In the genomic region with DNA sequence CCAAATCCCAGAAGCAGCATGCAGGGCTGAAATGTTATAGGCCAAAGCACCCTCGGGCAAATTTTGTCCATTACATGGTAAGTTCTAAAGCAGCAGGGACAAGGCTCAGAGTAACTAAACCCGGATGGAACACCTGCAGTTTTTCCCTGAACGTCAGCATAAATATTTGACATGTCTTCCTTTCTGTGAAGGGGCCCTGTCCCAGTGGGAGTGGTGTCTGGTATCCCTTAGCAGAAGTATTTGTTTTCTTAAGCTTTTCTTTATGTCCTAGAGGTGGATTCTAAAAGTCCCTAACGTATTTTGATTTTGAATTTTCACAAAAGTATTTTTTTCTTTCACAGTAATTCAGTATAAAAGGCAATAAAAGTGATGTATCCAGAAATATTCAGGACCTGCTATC, we compare ENCODE assay signal across 21 cellular contexts.
"Had no signal": no experiment of that assay in that cellular context is flagged by ENCODE, and none has a peak within 500 bp of the region (broad histone marks: within the 10 kb centered on the region; RNA-seq: fewer than 3 reads in every experiment).

No MANE protein-coding gene starts in this region.

- H3K27ac Mint-ChIP-seq: memory B cell; mesothelial cell of epicardium; natural killer cell treated with Interleukin-12 subunit alpha and Interleukin-12 subunit beta and Interleukin-15 and Interleukin-18, amount 100 ng/mL, for 72 hours; stimulated activated effector memory CD8-positive, alpha-beta T cell treated with anti-CD3 and anti-CD28 coated beads, Interleukin-12 subunit alpha, Interleukin-12 subunit beta, amount 100 ng/mL, for 72 hours; type B pancreatic cell had no signal

- H3K36me3 Mint-ChIP-seq: memory B cell; mesothelial cell of epicardium; natural killer cell treated with Interleukin-12 subunit alpha and Interleukin-12 subunit beta and Interleukin-15 and Interleukin-18, amount 100 ng/mL, for 72 hours; stimulated activated effector memory CD8-positive, alpha-beta T cell treated with anti-CD3 and anti-CD28 coated beads, Interleukin-12 subunit alpha, Interleukin-12 subunit beta, amount 100 ng/mL, for 72 hours; type B pancreatic cell had no signal

- H3K9me3 ChIP-seq: gastroesophageal sphincter, left ventricle myocardium inferior, lower lobe of right lung, psoas muscle, right lobe of liver, suprapubic skin, thyroid gland had no signal

- H3K9me3 Mint-ChIP-seq: natural killer cell treated with Interleukin-12 subunit alpha and Interleukin-12 subunit beta and Interleukin-15 and Interleukin-18, amount 100 ng/mL, for 72 hours; type B pancreatic cell had no signal

- H3K27ac ChIP-seq: gastroesophageal sphincter, left ventricle myocardium inferior, lower lobe of right lung, psoas muscle, right lobe of liver, suprapubic skin, thyroid gland had no signal

- ATAC-seq: esophagus mucosa; gastroesophageal sphincter; lower lobe of right lung; natural killer cell treated with Interleukin-12 subunit alpha and Interleukin-12 subunit beta and Interleukin-15 and Interleukin-18, amount 100 ng/mL, for 72 hours; psoas muscle; right lobe of liver; stimulated activated effector memory CD8-positive, alpha-beta T cell treated with anti-CD3 and anti-CD28 coated beads, Interleukin-12 subunit alpha, Interleukin-12 subunit beta, amount 100 ng/mL, for 72 hours; stimulated activated naive CD8-positive, alpha-beta T cell treated with anti-CD3 and anti-CD28 coated beads, Interleukin-15, Interleukin-2, amounts not matched to agents 100 U/mL and 50 U/mL, for 24 hours had no signal

- H3K36me3 ChIP-seq: gastroesophageal sphincter, left ventricle myocardium inferior, lower lobe of right lung, right lobe of liver, suprapubic skin, thyroid gland had no signal

- DNase-seq: effector memory CD4-positive, alpha-beta T cell; glutamatergic neuron; islet precursor cell; left ventricle myocardium inferior; lower lobe of right lung; occipital lobe; psoas muscle; retina; right lobe of liver; stimulated activated CD4-positive, alpha-beta T cell treated with anti-CD3 and anti-CD28 coated beads, Interleukin-4, amount 100 ng/mL, for 1 hour; stimulated activated CD8-positive, alpha-beta memory T cell treated with anti-CD3 and anti-CD28 coated beads, Interleukin-4, amount 100 ng/mL, for 48 hours; stimulated activated naive CD8-positive, alpha-beta T cell treated with anti-CD3 and anti-CD28 coated beads, Interleukin-15, Interleukin-2, amounts not matched to agents 100 U/mL and 50 U/mL, for 24 hours; thyroid gland had no signal

- H3K4me3 ChIP-seq: gastroesophageal sphincter, left ventricle myocardium inferior, lower lobe of right lung, psoas muscle, right lobe of liver, suprapubic skin, thyroid gland had no signal

- H3K4me3 Mint-ChIP-seq: memory B cell; mesothelial cell of epicardium; natural killer cell treated with Interleukin-12 subunit alpha and Interleukin-12 subunit beta and Interleukin-15 and Interleukin-18, amount 100 ng/mL, for 72 hours; stimulated activated effector memory CD8-positive, alpha-beta T cell treated with anti-CD3 and anti-CD28 coated beads, Interleukin-12 subunit alpha, Interleukin-12 subunit beta, amount 100 ng/mL, for 72 hours; type B pancreatic cell had no signal

- H3K4me1 ChIP-seq: gastroesophageal sphincter, left ventricle myocardium inferior, lower lobe of right lung, psoas muscle, right lobe of liver, suprapubic skin had no signal

- H3K27me3 Mint-ChIP-seq: memory B cell; natural killer cell treated with Interleukin-12 subunit alpha and Interleukin-12 subunit beta and Interleukin-15 and Interleukin-18, amount 100 ng/mL, for 72 hours; type B pancreatic cell had no signal

- H3K27me3 ChIP-seq: gastroesophageal sphincter, right lobe of liver, suprapubic skin, thyroid gland had no signal

- H3K4me1 Mint-ChIP-seq: stimulated activated effector memory CD8-positive, alpha-beta T cell treated with anti-CD3 and anti-CD28 coated beads, Interleukin-12 subunit alpha, Interleukin-12 subunit beta, amount 100 ng/mL, for 72 hours had no signal
